Comparison of ENCODE assay signal across 1 cellular context in the genomic region with DNA sequence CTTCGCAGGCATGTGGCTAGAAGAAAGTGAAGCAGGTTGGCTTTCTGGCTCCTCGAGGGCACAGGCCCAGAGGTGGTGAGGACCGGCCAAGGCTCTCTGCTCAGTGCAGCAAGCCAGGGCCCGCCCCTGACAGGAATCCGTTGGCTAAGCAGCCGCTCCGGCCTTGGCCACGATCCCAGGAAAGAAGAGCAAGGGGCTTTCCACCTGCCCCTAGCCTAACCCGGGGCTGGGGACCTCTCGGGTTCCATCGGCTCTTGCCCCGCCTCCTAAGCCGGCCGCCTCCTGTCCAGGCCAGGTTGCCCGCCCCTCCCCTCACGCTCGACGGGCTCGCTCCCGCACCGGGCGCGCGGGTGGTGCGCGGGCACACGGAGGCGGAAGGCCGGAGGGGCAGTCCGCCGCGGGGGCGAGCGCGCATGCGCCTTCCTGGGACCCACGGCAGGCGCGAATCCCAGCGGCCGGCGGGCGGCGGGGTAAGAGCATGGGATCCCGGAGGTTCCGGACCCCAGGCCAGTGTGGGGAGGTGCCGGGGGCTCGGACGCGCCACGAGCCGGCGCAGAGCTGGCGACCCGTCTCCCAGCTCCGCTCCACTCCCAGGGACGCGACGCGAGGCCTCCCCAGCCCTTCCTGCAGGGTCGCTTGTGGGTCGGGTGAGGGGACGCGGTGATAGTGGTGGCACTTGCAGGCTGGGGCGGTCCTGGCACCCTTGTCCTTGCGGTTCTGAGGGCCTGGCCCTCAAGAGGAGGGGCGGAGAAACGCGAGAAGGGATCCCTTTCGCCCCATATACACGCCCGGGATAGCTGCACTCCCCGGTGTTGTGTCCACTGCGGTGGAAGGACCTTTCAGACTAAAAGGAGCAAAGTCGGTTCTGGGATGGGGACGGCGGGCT.
TF ChIP-seq lines count a peak whose summit lies in the region.

A gene (plus strand): TSS at position 410 of the 886 bp plus-strand sequence. CDS start 3,351 bp downstream, outside the sequence.

TF ChIP-seq in GM12878, 131 proteins besides CTCF, POLR2A, EP300 and RAD21 (continued from another document):
- TF ChIP-seq RB1 (IDR thresholded peaks at IDR 0.05; ENCODE audit: borderline replicate concordance) (peak; percentile 74; the same call in 1 of the 2 replicates), SMARCA5 (IDR thresholded peaks at IDR 0.05) (peak; percentile 30; the same call in 1 of the 2 replicates), EGR1 (IDR thresholded peaks at IDR 0.05; ENCODE audit: borderline replicate concordance in 1 of 2, low read depth in 2 of 2, low read length in 2 of 2) (peak in 1 of 2 experiments; percentile 60; a peak in 1 of 3 replicates), JUND (IDR thresholded peaks at IDR 0.05; ENCODE audit: low read depth, low read length) (no peak), TAF1 (IDR thresholded peaks at IDR 0.05; ENCODE audit: borderline replicate concordance, low read depth, low read length) (0 out of 2 replicates have a peak, but pooled peaks have one; percentile 44), IKZF1 (conservative IDR thresholded peaks at IDR 0.05) (peak; percentile 82), RFX5 (IDR thresholded peaks at IDR 0.05; ENCODE audit: low read depth, low read length) (no peak; the same call in 1 of the 2 replicates), BHLHE40 (IDR thresholded peaks at IDR 0.05; ENCODE audit: borderline replicate concordance in 1 of 2, low read depth in 2 of 2, low read length in 1 of 2) (peak; percentile 5 to 66; a peak in 1 of 4 replicates), NR2F1 (conservative IDR thresholded peaks at IDR 0.05) (peak; percentile 59; the same call in 1 of the 2 replicates), NBN (IDR thresholded peaks at IDR 0.05) (0 out of 2 replicates have a peak, but pooled peaks have one; percentile 22), NRF1 (conservative IDR thresholded peaks at IDR 0.05; ENCODE audit: low read depth, low read length) (peak; percentile 40; the same call in 1 of the 2 replicates), POLR2AphosphoS5 (IDR thresholded peaks at IDR 0.05; ENCODE audit: low read length) (peak; percentile 78), GATAD2B (conservative IDR thresholded peaks at IDR 0.05; ENCODE audit: low read depth) (peak; percentile 84), SIN3A (IDR thresholded peaks at IDR 0.05; ENCODE audit: low read depth, low read length) (0 out of 2 replicates have a peak, but pooled peaks have one; percentile 12), BACH1 (IDR thresholded peaks at IDR 0.05; ENCODE audit: borderline replicate concordance) (peak; percentile 84), HDAC6 (IDR thresholded peaks at IDR 0.05; ENCODE audit: unreplicated experiment) (peak; percentile 49), HDAC2 (IDR thresholded peaks at IDR 0.05) (no peak), TCF3 (IDR thresholded peaks at IDR 0.05; ENCODE audit: borderline replicate concordance, insufficient read depth, low read depth, low read length) (0 out of 2 replicates have a peak, but pooled peaks have one; percentile 30), ETV6 (conservative IDR thresholded peaks at IDR 0.05 in 1 of 2, IDR thresholded peaks at IDR 0.05 in 1 of 2; ENCODE audit: borderline replicate concordance in 1 of 2, low read depth in 1 of 2) (no peak), RUNX3 (IDR thresholded peaks at IDR 0.05; ENCODE audit: low read length) (peak; percentile 38; the same call in 1 of the 2 replicates), ZNF207 (IDR thresholded peaks at IDR 0.05; ENCODE audit: borderline replicate concordance) (no peak; the same call in 1 of the 2 replicates), TCF12 (IDR thresholded peaks at IDR 0.05; ENCODE audit: low read depth, low read length) (0 out of 2 replicates have a peak, but pooled peaks have one; percentile 10), MYC (IDR thresholded peaks at IDR 0.05; ENCODE audit: insufficient read depth, insufficient read length, insufficient replicate concordance, low read length, severe bottlenecking) (no peak)
- TF ChIP-seq, protein P1, sequence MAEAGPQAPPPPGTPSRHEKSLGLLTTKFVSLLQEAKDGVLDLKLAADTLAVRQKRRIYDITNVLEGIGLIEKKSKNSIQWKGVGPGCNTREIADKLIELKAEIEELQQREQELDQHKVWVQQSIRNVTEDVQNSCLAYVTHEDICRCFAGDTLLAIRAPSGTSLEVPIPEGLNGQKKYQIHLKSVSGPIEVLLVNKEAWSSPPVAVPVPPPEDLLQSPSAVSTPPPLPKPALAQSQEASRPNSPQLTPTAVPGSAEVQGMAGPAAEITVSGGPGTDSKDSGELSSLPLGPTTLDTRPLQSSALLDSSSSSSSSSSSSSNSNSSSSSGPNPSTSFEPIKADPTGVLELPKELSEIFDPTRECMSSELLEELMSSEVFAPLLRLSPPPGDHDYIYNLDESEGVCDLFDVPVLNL (IDR thresholded peaks at IDR 0.05; ENCODE audit: low read depth, low read length) = no peak
- TF ChIP-seq, protein P2, sequence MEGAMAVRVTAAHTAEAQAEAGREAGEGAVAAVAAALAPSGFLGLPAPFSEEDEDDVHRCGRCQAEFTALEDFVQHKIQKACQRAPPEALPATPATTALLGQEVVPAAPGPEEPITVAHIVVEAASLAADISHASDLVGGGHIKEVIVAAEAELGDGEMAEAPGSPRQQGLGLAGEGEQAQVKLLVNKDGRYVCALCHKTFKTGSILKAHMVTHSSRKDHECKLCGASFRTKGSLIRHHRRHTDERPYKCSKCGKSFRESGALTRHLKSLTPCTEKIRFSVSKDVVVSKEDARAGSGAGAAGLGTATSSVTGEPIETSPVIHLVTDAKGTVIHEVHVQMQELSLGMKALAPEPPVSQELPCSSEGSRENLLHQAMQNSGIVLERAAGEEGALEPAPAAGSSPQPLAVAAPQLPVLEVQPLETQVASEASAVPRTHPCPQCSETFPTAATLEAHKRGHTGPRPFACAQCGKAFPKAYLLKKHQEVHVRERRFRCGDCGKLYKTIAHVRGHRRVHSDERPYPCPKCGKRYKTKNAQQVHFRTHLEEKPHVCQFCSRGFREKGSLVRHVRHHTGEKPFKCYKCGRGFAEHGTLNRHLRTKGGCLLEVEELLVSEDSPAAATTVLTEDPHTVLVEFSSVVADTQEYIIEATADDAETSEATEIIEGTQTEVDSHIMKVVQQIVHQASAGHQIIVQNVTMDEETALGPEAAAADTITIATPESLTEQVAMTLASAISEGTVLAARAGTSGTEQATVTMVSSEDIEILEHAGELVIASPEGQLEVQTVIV (IDR thresholded peaks at IDR 0.05; ENCODE audit: borderline replicate concordance, partially characterized antibody) = no peak
- TF ChIP-seq, protein P3, sequence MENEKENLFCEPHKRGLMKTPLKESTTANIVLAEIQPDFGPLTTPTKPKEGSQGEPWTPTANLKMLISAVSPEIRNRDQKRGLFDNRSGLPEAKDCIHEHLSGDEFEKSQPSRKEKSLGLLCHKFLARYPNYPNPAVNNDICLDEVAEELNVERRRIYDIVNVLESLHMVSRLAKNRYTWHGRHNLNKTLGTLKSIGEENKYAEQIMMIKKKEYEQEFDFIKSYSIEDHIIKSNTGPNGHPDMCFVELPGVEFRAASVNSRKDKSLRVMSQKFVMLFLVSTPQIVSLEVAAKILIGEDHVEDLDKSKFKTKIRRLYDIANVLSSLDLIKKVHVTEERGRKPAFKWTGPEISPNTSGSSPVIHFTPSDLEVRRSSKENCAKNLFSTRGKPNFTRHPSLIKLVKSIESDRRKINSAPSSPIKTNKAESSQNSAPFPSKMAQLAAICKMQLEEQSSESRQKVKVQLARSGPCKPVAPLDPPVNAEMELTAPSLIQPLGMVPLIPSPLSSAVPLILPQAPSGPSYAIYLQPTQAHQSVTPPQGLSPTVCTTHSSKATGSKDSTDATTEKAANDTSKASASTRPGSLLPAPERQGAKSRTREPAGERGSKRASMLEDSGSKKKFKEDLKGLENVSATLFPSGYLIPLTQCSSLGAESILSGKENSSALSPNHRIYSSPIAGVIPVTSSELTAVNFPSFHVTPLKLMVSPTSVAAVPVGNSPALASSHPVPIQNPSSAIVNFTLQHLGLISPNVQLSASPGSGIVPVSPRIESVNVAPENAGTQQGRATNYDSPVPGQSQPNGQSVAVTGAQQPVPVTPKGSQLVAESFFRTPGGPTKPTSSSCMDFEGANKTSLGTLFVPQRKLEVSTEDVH (IDR thresholded peaks at IDR 0.05; ENCODE audit: low read depth, partially characterized antibody) = no peak
- TF ChIP-seq, protein P4, sequence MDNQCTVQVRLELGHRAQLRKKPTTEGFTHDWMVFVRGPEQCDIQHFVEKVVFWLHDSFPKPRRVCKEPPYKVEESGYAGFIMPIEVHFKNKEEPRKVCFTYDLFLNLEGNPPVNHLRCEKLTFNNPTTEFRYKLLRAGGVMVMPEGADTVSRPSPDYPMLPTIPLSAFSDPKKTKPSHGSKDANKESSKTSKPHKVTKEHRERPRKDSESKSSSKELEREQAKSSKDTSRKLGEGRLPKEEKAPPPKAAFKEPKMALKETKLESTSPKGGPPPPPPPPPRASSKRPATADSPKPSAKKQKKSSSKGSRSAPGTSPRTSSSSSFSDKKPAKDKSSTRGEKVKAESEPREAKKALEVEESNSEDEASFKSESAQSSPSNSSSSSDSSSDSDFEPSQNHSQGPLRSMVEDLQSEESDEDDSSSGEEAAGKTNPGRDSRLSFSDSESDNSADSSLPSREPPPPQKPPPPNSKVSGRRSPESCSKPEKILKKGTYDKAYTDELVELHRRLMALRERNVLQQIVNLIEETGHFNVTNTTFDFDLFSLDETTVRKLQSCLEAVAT (IDR thresholded peaks at IDR 0.05) = peak; percentile 24
- TF ChIP-seq, protein P5, sequence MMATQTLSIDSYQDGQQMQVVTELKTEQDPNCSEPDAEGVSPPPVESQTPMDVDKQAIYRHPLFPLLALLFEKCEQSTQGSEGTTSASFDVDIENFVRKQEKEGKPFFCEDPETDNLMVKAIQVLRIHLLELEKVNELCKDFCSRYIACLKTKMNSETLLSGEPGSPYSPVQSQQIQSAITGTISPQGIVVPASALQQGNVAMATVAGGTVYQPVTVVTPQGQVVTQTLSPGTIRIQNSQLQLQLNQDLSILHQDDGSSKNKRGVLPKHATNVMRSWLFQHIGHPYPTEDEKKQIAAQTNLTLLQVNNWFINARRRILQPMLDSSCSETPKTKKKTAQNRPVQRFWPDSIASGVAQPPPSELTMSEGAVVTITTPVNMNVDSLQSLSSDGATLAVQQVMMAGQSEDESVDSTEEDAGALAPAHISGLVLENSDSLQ (IDR thresholded peaks at IDR 0.05) = no peak
- TF ChIP-seq, protein P6, sequence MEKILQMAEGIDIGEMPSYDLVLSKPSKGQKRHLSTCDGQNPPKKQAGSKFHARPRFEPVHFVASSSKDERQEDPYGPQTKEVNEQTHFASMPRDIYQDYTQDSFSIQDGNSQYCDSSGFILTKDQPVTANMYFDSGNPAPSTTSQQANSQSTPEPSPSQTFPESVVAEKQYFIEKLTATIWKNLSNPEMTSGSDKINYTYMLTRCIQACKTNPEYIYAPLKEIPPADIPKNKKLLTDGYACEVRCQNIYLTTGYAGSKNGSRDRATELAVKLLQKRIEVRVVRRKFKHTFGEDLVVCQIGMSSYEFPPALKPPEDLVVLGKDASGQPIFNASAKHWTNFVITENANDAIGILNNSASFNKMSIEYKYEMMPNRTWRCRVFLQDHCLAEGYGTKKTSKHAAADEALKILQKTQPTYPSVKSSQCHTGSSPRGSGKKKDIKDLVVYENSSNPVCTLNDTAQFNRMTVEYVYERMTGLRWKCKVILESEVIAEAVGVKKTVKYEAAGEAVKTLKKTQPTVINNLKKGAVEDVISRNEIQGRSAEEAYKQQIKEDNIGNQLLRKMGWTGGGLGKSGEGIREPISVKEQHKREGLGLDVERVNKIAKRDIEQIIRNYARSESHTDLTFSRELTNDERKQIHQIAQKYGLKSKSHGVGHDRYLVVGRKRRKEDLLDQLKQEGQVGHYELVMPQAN (conservative IDR thresholded peaks at IDR 0.05) = peak; percentile 62
